ENCODE assay signal across 9 cellular contexts in the genomic region with DNA sequence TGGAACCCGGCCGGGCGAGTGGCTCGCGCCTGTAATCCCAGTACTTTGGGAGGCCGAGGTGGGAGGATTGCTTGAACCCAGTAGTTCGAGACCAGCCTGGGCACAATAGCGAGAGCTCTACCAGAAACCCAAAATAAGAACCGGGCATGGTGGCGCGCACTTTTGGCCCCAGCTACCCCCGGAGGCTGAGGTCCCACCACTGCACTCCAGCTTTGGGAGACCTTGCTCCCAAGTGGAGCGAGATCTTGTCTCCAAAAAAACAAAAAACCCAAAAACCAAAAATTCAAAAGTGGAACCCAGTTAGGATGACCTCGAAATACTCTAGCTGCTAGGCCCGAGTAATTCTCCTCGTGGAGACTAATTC. TPM values are rescaled to one million over a fixed set of nuclear protein-coding genes. Genes with fewer than 3 reads are reported as not detected.
A peak's percentile ranks its signal among the peaks of the same experiment; 100 is the strongest.
DNase-seq lines count a peak whose midpoint lies in the region; ATAC-seq and TF ChIP-seq lines count a peak whose summit lies in the region.
"Had no signal": no experiment of that assay in that cellular context is flagged by ENCODE, and none has a peak within 500 bp of the region (broad histone marks: within the 10 kb centered on the region; RNA-seq: fewer than 3 reads in every experiment).

No MANE protein-coding gene starts in this region.

- no peaks in the 10 kb centered on the region for H3K9me3 Mint-ChIP-seq in activated CD4-positive, alpha-beta T cell treated with anti-CD3 and anti-CD28 coated beads for 36 hours (ENCODE audit: low read depth)
- H3K9me3 Mint-ChIP-seq in activated naive CD8-positive, alpha-beta T cell treated with anti-CD3 and anti-CD28 coated beads, Interleukin-2, amount 10 ng/mL, durations not matched to agents 7 days and 5 days = no peaks in the 10 kb centered on the region

- H3K27me3 Mint-ChIP-seq in activated CD4-positive, alpha-beta T cell treated with anti-CD3 and anti-CD28 coated beads for 36 hours = no peaks in the 10 kb centered on the region
- H3K27me3 Mint-ChIP-seq in activated naive CD8-positive, alpha-beta T cell treated with anti-CD3 and anti-CD28 coated beads, Interleukin-2, amount 10 ng/mL, durations not matched to agents 7 days and 5 days = no peaks in the 10 kb centered on the region

- H3K4me1 Mint-ChIP-seq in activated CD4-positive, alpha-beta T cell treated with anti-CD3 and anti-CD28 coated beads for 36 hours = peaks cover 36% of the 10 kb centered on the region
- peaks cover 20% of the 10 kb centered on the region for H3K4me1 Mint-ChIP-seq in activated naive CD8-positive, alpha-beta T cell treated with anti-CD3 and anti-CD28 coated beads, Interleukin-2, amount 10 ng/mL, durations not matched to agents 7 days and 5 days

- CTCF ChIA-PET in activated CD4-positive, alpha-beta T cell treated with anti-CD3 and anti-CD28 coated beads for 36 hours (lab: Charles Lee) = interaction anchor here (0.7 to 3.3 kb wide), 8 partner anchors 8 to 56 kb away, joined by 3 to 20 read pairs (median 3); a partner anchor contains a TSS

- POLR2A ChIA-PET in activated CD4-positive, alpha-beta T cell treated with anti-CD3 and anti-CD28 coated beads for 36 hours (lab: Charles Lee) = interaction anchor here (0.8 to 1.8 kb wide), 2 partner anchors 19 to 20 kb away, joined by 4 to 5 read pairs; a partner anchor contains a TSS
- POLR2A ChIA-PET in activated naive CD8-positive, alpha-beta T cell treated with anti-CD3 and anti-CD28 coated beads, Interleukin-2, amount 10 ng/mL, durations not matched to agents 7 days and 5 days (lab: Charles Lee) = interaction anchor here (0.6 to 1.9 kb wide), 5 partner anchors 12 to 32 kb away, joined by 3 to 14 read pairs (median 5); a partner anchor contains a TSS

- no peaks in the 10 kb centered on the region for H3K36me3 ChIP-seq in kidney epithelial cell (ENCODE audit: control insufficient read depth, insufficient read depth, low read length)

- H3K4me3 ChIP-seq in kidney epithelial cell (ENCODE audit: low read depth, low read length) = peak overlapping the region; percentile 85

- intact Hi-C loops in activated CD4-positive, alpha-beta T cell treated with anti-CD3 and anti-CD28 coated beads for 36 hours (cut with DNase I, micrococcal nuclease) = loop anchor here (2.0 to 10.0 kb wide), 3 partner anchors 56 to 1170 kb away; a partner anchor contains a TSS
- intact Hi-C loops in left colon (cut with DNase I, micrococcal nuclease) = no loop called here

- H3K36me3 Mint-ChIP-seq in activated CD4-positive, alpha-beta T cell treated with anti-CD3 and anti-CD28 coated beads for 36 hours (ENCODE audit: low read depth) = peaks cover 24% of the 10 kb centered on the region
- peaks cover 4% of the 10 kb centered on the region for H3K36me3 Mint-ChIP-seq in activated naive CD8-positive, alpha-beta T cell treated with anti-CD3 and anti-CD28 coated beads, Interleukin-2, amount 10 ng/mL, durations not matched to agents 7 days and 5 days

- peak overlapping the region; percentile 82 for H3K27ac Mint-ChIP-seq in activated CD4-positive, alpha-beta T cell treated with anti-CD3 and anti-CD28 coated beads for 36 hours
- H3K27ac Mint-ChIP-seq in activated naive CD8-positive, alpha-beta T cell treated with anti-CD3 and anti-CD28 coated beads, Interleukin-2, amount 10 ng/mL, durations not matched to agents 7 days and 5 days = peak overlapping the region; percentile 87

- H3K27me3 ChIP-seq in kidney epithelial cell (ENCODE audit: control insufficient read depth, insufficient read depth, low read length) = no peaks in the 10 kb centered on the region

- TF ChIP-seq CTCF in kidney epithelial cell (IDR thresholded peaks at IDR 0.05; ENCODE audit: insufficient read depth, low read length, poor library complexity, severe bottlenecking) = no peak

- ATAC-seq in activated CD4-positive, alpha-beta T cell treated with anti-CD3 and anti-CD28 coated beads for 36 hours = no peak
- no peak for ATAC-seq in activated naive CD8-positive, alpha-beta T cell treated with anti-CD3 and anti-CD28 coated beads, Interleukin-2, amount 10 ng/mL, durations not matched to agents 7 days and 5 days (ENCODE audit: low read depth)
- ATAC-seq in HG03457 (IDR thresholded peaks at IDR 0.05; ENCODE audit: unreplicated experiment) = no peak
- ATAC-seq in GM18909 (IDR thresholded peaks at IDR 0.05; ENCODE audit: poor library complexity, unreplicated experiment) = no peak
- ATAC-seq in left colon = no peak

- no peak for DNase-seq in activated CD4-positive, alpha-beta T cell treated with anti-CD3 and anti-CD28 coated beads for 36 hours
- no peak for DNase-seq in activated CD4-positive, alpha-beta T cell treated with anti-CD3 and anti-CD28 coated beads, Interleukin-2, amount 50 U/mL, for 1 hour
- DNase-seq in activated naive CD8-positive, alpha-beta T cell treated with anti-CD3 and anti-CD28 coated beads, Interleukin-2, amount 10 ng/mL, durations not matched to agents 7 days and 5 days = no peak
- DNase-seq in kidney epithelial cell (ENCODE audit: low read depth) (no peak), left colon (no peak)

- H3K27ac ChIP-seq in temporal lobe (ENCODE audit: low read depth, low read length) = peak overlapping the region; percentile 86

- H3K4me3 Mint-ChIP-seq in activated CD4-positive, alpha-beta T cell treated with anti-CD3 and anti-CD28 coated beads for 36 hours = peak overlapping the region; percentile 81
- H3K4me3 Mint-ChIP-seq in activated naive CD8-positive, alpha-beta T cell treated with anti-CD3 and anti-CD28 coated beads, Interleukin-2, amount 10 ng/mL, durations not matched to agents 7 days and 5 days = peak overlapping the region; percentile 87

RNA-seq across cellular contexts. Expression of a gene that starts 0.8 kb away (rescaled TPM):
- total RNA-seq in activated CD4-positive, alpha-beta T cell treated with anti-CD3 and anti-CD28 coated beads for 36 hours = 10 to 100 TPM; 42.0 to 58.3 TPM
- total RNA-seq in activated naive CD8-positive, alpha-beta T cell treated with anti-CD3 and anti-CD28 coated beads, Interleukin-2, amount 10 ng/mL, durations not matched to agents 7 days and 5 days = 10 to 100 TPM; 69.9 to 74.6 TPM
- total RNA-seq in kidney epithelial cell (59.1 and 64.3 TPM in 2 replicates), temporal lobe (40.6 TPM), left colon (100 to 1,000 TPM; 120 to 135 TPM)

RNA-seq across cellular contexts. Expression of a gene that starts 20.4 kb away (rescaled TPM):
- 10 to 100 TPM; 72.0 to 75.6 TPM for total RNA-seq in activated CD4-positive, alpha-beta T cell treated with anti-CD3 and anti-CD28 coated beads for 36 hours
- 10 to 100 TPM; 54.9 to 55.5 TPM for total RNA-seq in activated naive CD8-positive, alpha-beta T cell treated with anti-CD3 and anti-CD28 coated beads, Interleukin-2, amount 10 ng/mL, durations not matched to agents 7 days and 5 days
- total RNA-seq in kidney epithelial cell (77.3 and 78.2 TPM in 2 replicates), temporal lobe (77.2 TPM), left colon (10 to 100 TPM; 40.6 to 48.1 TPM)

RNA-seq across cellular contexts. Expression of a gene that starts 26.5 kb away (rescaled TPM):
- not detected for total RNA-seq in activated CD4-positive, alpha-beta T cell treated with anti-CD3 and anti-CD28 coated beads for 36 hours
- total RNA-seq in activated naive CD8-positive, alpha-beta T cell treated with anti-CD3 and anti-CD28 coated beads, Interleukin-2, amount 10 ng/mL, durations not matched to agents 7 days and 5 days = not detected
- total RNA-seq in kidney epithelial cell = 0.34 TPM in 1 of 2 replicates, not detected in the other
- total RNA-seq in temporal lobe = 0.25 TPM
- not detected for total RNA-seq in left colon
- total RNA-seq: lung microvascular endothelial cell had no signal

RNA-seq across cellular contexts. Expression of a gene that starts 55.5 kb away (rescaled TPM):
- total RNA-seq in activated CD4-positive, alpha-beta T cell treated with anti-CD3 and anti-CD28 coated beads for 36 hours = 10 to 100 TPM; 11.9 TPM
- total RNA-seq in activated naive CD8-positive, alpha-beta T cell treated with anti-CD3 and anti-CD28 coated beads, Interleukin-2, amount 10 ng/mL, durations not matched to agents 7 days and 5 days = 1 to 10 TPM; 1.3 to 2.6 TPM
- total RNA-seq in kidney epithelial cell (35.0 and 45.6 TPM in 2 replicates), temporal lobe (40.1 TPM), left colon (10 to 100 TPM in 1 of 2 donors, under 1 TPM in 1; 0.85 to 18.1 TPM)

Comparison
In these comparisons a context has a peak if more than half of its experiments do, and no peak if none do; other contexts are left out.
1. intact Hi-C loops: an anchor here in activated CD4-positive, alpha-beta T cell treated with anti-CD3 and anti-CD28 coated beads for 36 hours (2.0 to 10.0 kb wide); none called in left colon.